In the genomic region with DNA sequence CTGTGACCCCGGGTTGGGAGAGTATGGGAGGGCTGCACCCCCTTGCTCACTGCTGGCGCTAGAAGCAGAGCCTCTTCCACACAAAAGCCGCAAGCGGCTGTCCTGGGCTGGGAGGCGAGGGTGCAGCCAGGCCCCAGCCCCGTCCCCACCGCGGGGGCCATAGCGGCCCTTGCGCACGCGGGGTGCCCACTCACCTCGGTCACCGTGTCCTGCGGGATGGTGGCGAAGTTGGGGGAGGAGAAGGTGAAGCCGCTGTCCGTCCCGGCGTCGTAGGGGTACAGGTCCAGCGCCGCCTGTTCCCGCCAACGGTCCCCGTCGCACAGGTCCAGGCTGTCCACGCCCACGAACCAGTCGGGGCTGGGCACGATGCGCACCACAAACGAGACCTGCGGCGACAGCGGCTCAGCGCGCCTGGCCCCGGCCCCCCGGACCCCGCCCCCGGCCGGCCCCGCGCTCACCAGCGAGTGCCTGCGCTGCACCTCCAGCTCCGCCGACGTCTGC, we compare ENCODE assay signal across 13 cellular contexts. TPM values are rescaled to one million over a fixed set of nuclear protein-coding genes. Genes with fewer than 3 reads are reported as not detected.
DNase-seq lines count a peak whose midpoint lies in the region; ATAC-seq, FAIRE-seq and TF ChIP-seq lines count a peak whose summit lies in the region.
"Had no signal": no experiment of that assay in that cellular context is flagged by ENCODE, and none has a peak within 500 bp of the region (broad histone marks: within the 10 kb centered on the region; RNA-seq: fewer than 3 reads in every experiment).

No MANE protein-coding gene starts in this region.

- WGBS in sigmoid colon, 2 donors, result 25% methylated on average over 50 of the region's 50 CpGs

- no peaks in the 10 kb centered on the region for H3K4me1 ChIP-seq in RWPE2 (ENCODE audit: insufficient read depth, poor library complexity, severe bottlenecking)
- peaks cover 2 to 66% (median 43%) of the 10 kb centered on the region in 4 donors for H3K4me1 ChIP-seq in sigmoid colon

- CTCF ChIA-PET in CD4-positive, alpha-beta T cell (lab: Charles Lee), result no interaction called here

- no peak for ATAC-seq in CD4-positive, alpha-beta T cell (ENCODE audit: poor library complexity)
- no peak for ATAC-seq in RWPE2 (ENCODE audit: low read depth)
- no peak for ATAC-seq in GM18867 (IDR thresholded peaks at IDR 0.05; ENCODE audit: unreplicated experiment)
- ATAC-seq: GM12878, pancreas had no signal

- no peak overlapping the region for H3K27ac ChIP-seq in CD4-positive, alpha-beta T cell (ENCODE audit: low read depth, low read length)
- H3K27ac ChIP-seq in RWPE2 (ENCODE audit: poor library complexity, severe bottlenecking) (no peak overlapping the region), sigmoid colon (peak overlapping the region in 3 of 4 donors; percentile 66 to 79 (median 75))
- H3K27ac ChIP-seq: pancreas, PC-9 had no signal

- H3K9me3 Mint-ChIP-seq in CD4-positive, alpha-beta T cell, result no peaks in the 10 kb centered on the region

- TF ChIP-seq POLR2A in sigmoid colon (IDR thresholded peaks at IDR 0.05) (no peak), GM12892 (IDR thresholded peaks at IDR 0.05; ENCODE audit: low read depth, low read length) (no peak)

- FAIRE-seq in GM12892 (lab: Jason Lieb, UNC), result no peak
- FAIRE-seq: GM12878, pancreas had no signal

- intact Hi-C loops in CD4-positive, alpha-beta T cell (cut with DNase I, micrococcal nuclease), result no loop called here
- intact Hi-C loops in sigmoid colon (cut with DNase I), result no loop called here

- H3K36me3 ChIP-seq in RWPE2 (ENCODE audit: low read depth) (no peaks in the 10 kb centered on the region), sigmoid colon (no peaks in the 10 kb centered on the region)
- H3K36me3 ChIP-seq: pancreas had no signal

- H3K36me3 Mint-ChIP-seq in CD4-positive, alpha-beta T cell (ENCODE audit: low read depth), result no peaks in the 10 kb centered on the region

- H3K27me3 Mint-ChIP-seq in CD4-positive, alpha-beta T cell, result peaks cover 29% of the 10 kb centered on the region

- peaks cover 31% of the 10 kb centered on the region for H3K27me3 ChIP-seq in CD4-positive, alpha-beta T cell (ENCODE audit: control insufficient read depth, insufficient read depth, low read length)
- H3K27me3 ChIP-seq in RWPE2 (ENCODE audit: insufficient read depth, poor library complexity, severe bottlenecking) (peaks cover 37% of the 10 kb centered on the region), sigmoid colon (peaks cover 23 to 33% (median 28%) of the 10 kb centered on the region in 3 donors)
- H3K27me3 ChIP-seq: pancreas had no signal

- H3K9me3 ChIP-seq in CD4-positive, alpha-beta T cell (ENCODE audit: control insufficient read depth, low read length), result no peaks in the 10 kb centered on the region
- H3K9me3 ChIP-seq in RWPE2 (ENCODE audit: severe bottlenecking) (no peaks in the 10 kb centered on the region), sigmoid colon (no peaks in the 10 kb centered on the region)
- H3K9me3 ChIP-seq: pancreas had no signal

- POLR2A ChIA-PET in CD4-positive, alpha-beta T cell (lab: Charles Lee), result interaction anchor here (0.7 to 2.9 kb wide), 5 partner anchors 29 to 176 kb away, joined by 3 to 10 read pairs (median 7); a partner anchor contains a TSS

- H3K4me1 Mint-ChIP-seq in CD4-positive, alpha-beta T cell (ENCODE audit: low read depth), result peaks cover 30% of the 10 kb centered on the region

- no peak for TF ChIP-seq EP300 in sigmoid colon (IDR thresholded peaks at IDR 0.05)

- TF ChIP-seq CTCF in CD4-positive, alpha-beta T cell (IDR thresholded peaks at IDR 0.05), result no peak
- TF ChIP-seq CTCF in RWPE2 (IDR thresholded peaks at IDR 0.05; ENCODE audit: poor library complexity, severe bottlenecking) (no peak), fibroblast of villous mesenchyme (IDR thresholded peaks at IDR 0.05; ENCODE audit: insufficient read depth, low read depth, low read length) (no peak), sigmoid colon (IDR thresholded peaks at IDR 0.05) (no peak)

- no peak overlapping the region for H3K27ac Mint-ChIP-seq in CD4-positive, alpha-beta T cell

- no peak for DNase-seq in CD4-positive, alpha-beta T cell
- DNase-seq in RWPE2 (ENCODE audit: low spot score), result peak; percentile 56
- no peak for DNase-seq in fibroblast of villous mesenchyme (ENCODE audit: low read depth)
- peak; percentile 68 for DNase-seq in sigmoid colon
- no peak for DNase-seq in NCI-H2029 treated with DMSO at 0.1 percent for 48 hours (lab: John Stamatoyannopoulos, UW)
- DNase-seq in GM12892 (ENCODE audit: insufficient read length), result no peak
- DNase-seq in GDM1 (lab: John Stamatoyannopoulos, UW), result no peak
- DNase-seq: Calu3, NCI-H1930, PC-9 had no signal

- peak overlapping the region; percentile 82 for H3K4me3 Mint-ChIP-seq in CD4-positive, alpha-beta T cell

- no peak overlapping the region for H3K4me3 ChIP-seq in RWPE2 (ENCODE audit: severe bottlenecking)
- H3K4me3 ChIP-seq in fibroblast of villous mesenchyme (ENCODE audit: low read depth, low read length), result peak overlapping the region; percentile 89
- peak overlapping the region; percentile 32 to 53 (median 42) for H3K4me3 ChIP-seq in sigmoid colon
- H3K4me3 ChIP-seq: GM12878, PC-9 had no signal

RNA-seq across cellular contexts. Expression of a gene that starts 1.5 kb away (rescaled TPM):
- total RNA-seq in CD4-positive, alpha-beta T cell, result 10 to 100 TPM; 12.8 to 15.7 TPM
- total RNA-seq in fibroblast of villous mesenchyme (197 and 601 TPM in 2 replicates), sigmoid colon (100 to 1,000 TPM in 1 of 4 donors, 10 to 100 TPM in 3; 33.6 to 165 (median 79.8) TPM)
- polyA plus RNA-seq in sigmoid colon, result 10 to 100 TPM in 2 of 3 donors, 1 to 10 TPM in 1; 8.6 to 33.6 (median 25.2) TPM
- polyA plus RNA-seq in GM12892 (2012; ENCODE audit: missing spikeins), result 7.5 TPM

RNA-seq across cellular contexts. Expression of a gene that starts 57.5 kb away (rescaled TPM):
- total RNA-seq in CD4-positive, alpha-beta T cell, result 1 to 10 TPM; 5.6 to 8.3 TPM
- 2.9 and 3.0 TPM in 2 replicates for total RNA-seq in fibroblast of villous mesenchyme
- 10 to 100 TPM in 1 of 4 donors, 1 to 10 TPM in 3; 3.1 to 12.8 (median 6.8) TPM for total RNA-seq in sigmoid colon
- polyA plus RNA-seq in sigmoid colon, result 1 to 10 TPM in 1 of 3 donors, under 1 TPM in 1, not detected in 1; 0.60 to 3.4 TPM
- polyA plus RNA-seq in GM12892 (2012; ENCODE audit: missing spikeins), result not detected
- total RNA-seq: Calu3, GM12878 had no signal
- polyA plus RNA-seq: GM12878 had no signal

Comparison
In these comparisons a context has a peak if more than half of its experiments do, and no peak if none do; other contexts are left out.
1. DNase-seq: peak in RWPE2 (single experiment) and sigmoid colon (single experiment); none in CD4-positive, alpha-beta T cell (0 of 10), fibroblast of villous mesenchyme (single experiment), NCI-H2029 treated with DMSO at 0.1 percent for 48 hours (single experiment), GM12892 (single experiment) and GDM1 (single experiment).
2. H3K27ac ChIP-seq: peak in sigmoid colon (3 of 4); none in CD4-positive, alpha-beta T cell (single experiment) and RWPE2 (single experiment).